In genomic region chr1:61264825-61265242, GRCh38 we compare ENCODE assay signal across 1 cellular context.
TF ChIP-seq lines count a peak whose summit lies in the region.

No MANE protein-coding gene starts in this region.

TF ChIP-seq in HepG2, 621 proteins besides CTCF, POLR2A, EP300 and RAD21 (continued from another document):
- TF ChIP-seq SSRP1 (CRISPR knock-in tag; IDR thresholded peaks at IDR 0.05): no peak
- peak; percentile 79; the same call in 1 of the 2 replicates for TF ChIP-seq ZNF609 (CRISPR knock-in tag; IDR thresholded peaks at IDR 0.05; ENCODE audit: borderline replicate concordance)
- peak; percentile 71 for TF ChIP-seq FOSL2 (CRISPR knock-in tag; IDR thresholded peaks at IDR 0.05)
- TF ChIP-seq DMTF1 (CRISPR knock-in tag; IDR thresholded peaks at IDR 0.05): no peak
- no peak for TF ChIP-seq FOXC1 (CRISPR knock-in tag; IDR thresholded peaks at IDR 0.05; ENCODE audit: borderline replicate concordance)
- TF ChIP-seq HDAC2 (CRISPR knock-in tag; IDR thresholded peaks at IDR 0.05): peak; percentile 48; the same call in 1 of the 2 replicates
- no peak for TF ChIP-seq SIN3A (IDR thresholded peaks at IDR 0.05; ENCODE audit: borderline replicate concordance, low read depth, low read length)
- TF ChIP-seq ZNF383 (CRISPR knock-in tag; IDR thresholded peaks at IDR 0.05; ENCODE audit: borderline replicate concordance): no peak
- TF ChIP-seq CCAR2 (optimal IDR thresholded peaks at IDR 0.05; ENCODE audit: low read depth, low read length): no peak
- peak; percentile 29; the same call in 1 of the 2 replicates for TF ChIP-seq SOX13 (IDR thresholded peaks at IDR 0.05)
- peak in 1 of 2 experiments; percentile 84; a peak in 2 of 4 replicates for TF ChIP-seq SOX13 (CRISPR knock-in tag; conservative IDR thresholded peaks at IDR 0.05 in 1 of 2, IDR thresholded peaks at IDR 0.05 in 1 of 2)
- 0 out of 2 replicates have a peak, but pooled peaks have one; percentile 36 for TF ChIP-seq ZBTB43 (CRISPR knock-in tag; conservative IDR thresholded peaks at IDR 0.05)
- TF ChIP-seq RARA (CRISPR knock-in tag; IDR thresholded peaks at IDR 0.05): peak; percentile 57
- no peak for TF ChIP-seq HMGXB3 (CRISPR knock-in tag; IDR thresholded peaks at IDR 0.05; ENCODE audit: borderline replicate concordance)
- TF ChIP-seq TCF7 (IDR thresholded peaks at IDR 0.05; ENCODE audit: low read depth): peak; percentile 83
- no peak for TF ChIP-seq PAX8 (CRISPR knock-in tag; IDR thresholded peaks at IDR 0.05; ENCODE audit: borderline replicate concordance)
- TF ChIP-seq ARID2 (CRISPR knock-in tag; IDR thresholded peaks at IDR 0.05; ENCODE audit: borderline replicate concordance): no peak
- TF ChIP-seq TMF1 (CRISPR knock-in tag; IDR thresholded peaks at IDR 0.05; ENCODE audit: low read depth): no peak
- peak; percentile 94 for TF ChIP-seq ISL2 (CRISPR knock-in tag; IDR thresholded peaks at IDR 0.05)
- TF ChIP-seq ZNF431 (CRISPR knock-in tag; IDR thresholded peaks at IDR 0.05; ENCODE audit: borderline replicate concordance, low read depth): no peak
- no peak for TF ChIP-seq NCOA5 (CRISPR knock-in tag; IDR thresholded peaks at IDR 0.05)
- no peak for TF ChIP-seq ZBTB21 (CRISPR knock-in tag; IDR thresholded peaks at IDR 0.05)
- TF ChIP-seq GFI1 (CRISPR knock-in tag; IDR thresholded peaks at IDR 0.05; ENCODE audit: borderline replicate concordance): peak; percentile 77
- no peak; the same call in 1 of the 2 replicates for TF ChIP-seq EHMT2 (IDR thresholded peaks at IDR 0.05; ENCODE audit: borderline replicate concordance, low read depth, low read length)
- TF ChIP-seq HOMEZ (CRISPR knock-in tag; IDR thresholded peaks at IDR 0.05; ENCODE audit: low read depth): 0 out of 2 replicates have a peak, but pooled peaks have one; percentile 60
- TF ChIP-seq EED (CRISPR knock-in tag; IDR thresholded peaks at IDR 0.05): no peak
- peak; percentile 81; the same call in 1 of the 2 replicates for TF ChIP-seq ARNTL (CRISPR knock-in tag; IDR thresholded peaks at IDR 0.05)
- 0 out of 2 replicates have a peak, but pooled peaks have one; percentile 18 for TF ChIP-seq DMAP1 (CRISPR knock-in tag; IDR thresholded peaks at IDR 0.05)
- TF ChIP-seq THAP11 (CRISPR knock-in tag; IDR thresholded peaks at IDR 0.05): no peak
- 0 out of 2 replicates have a peak, but pooled peaks have one; percentile 21 for TF ChIP-seq ZSCAN31 (CRISPR knock-in tag; IDR thresholded peaks at IDR 0.05; ENCODE audit: low read depth)
- no peak for TF ChIP-seq ZNF512B (CRISPR knock-in tag; IDR thresholded peaks at IDR 0.05; ENCODE audit: borderline replicate concordance)
- 0 out of 2 replicates have a peak, but pooled peaks have one; percentile 26 for TF ChIP-seq MEIS2 (CRISPR knock-in tag; IDR thresholded peaks at IDR 0.05)
- peak; percentile 75 for TF ChIP-seq SP5 (CRISPR knock-in tag; IDR thresholded peaks at IDR 0.05; ENCODE audit: borderline replicate concordance, low read depth)
- no peak for TF ChIP-seq REPIN1 (CRISPR knock-in tag; IDR thresholded peaks at IDR 0.05; ENCODE audit: borderline replicate concordance, low read depth)
